ENCODE assay signal across 22 cellular contexts in the genomic region with DNA sequence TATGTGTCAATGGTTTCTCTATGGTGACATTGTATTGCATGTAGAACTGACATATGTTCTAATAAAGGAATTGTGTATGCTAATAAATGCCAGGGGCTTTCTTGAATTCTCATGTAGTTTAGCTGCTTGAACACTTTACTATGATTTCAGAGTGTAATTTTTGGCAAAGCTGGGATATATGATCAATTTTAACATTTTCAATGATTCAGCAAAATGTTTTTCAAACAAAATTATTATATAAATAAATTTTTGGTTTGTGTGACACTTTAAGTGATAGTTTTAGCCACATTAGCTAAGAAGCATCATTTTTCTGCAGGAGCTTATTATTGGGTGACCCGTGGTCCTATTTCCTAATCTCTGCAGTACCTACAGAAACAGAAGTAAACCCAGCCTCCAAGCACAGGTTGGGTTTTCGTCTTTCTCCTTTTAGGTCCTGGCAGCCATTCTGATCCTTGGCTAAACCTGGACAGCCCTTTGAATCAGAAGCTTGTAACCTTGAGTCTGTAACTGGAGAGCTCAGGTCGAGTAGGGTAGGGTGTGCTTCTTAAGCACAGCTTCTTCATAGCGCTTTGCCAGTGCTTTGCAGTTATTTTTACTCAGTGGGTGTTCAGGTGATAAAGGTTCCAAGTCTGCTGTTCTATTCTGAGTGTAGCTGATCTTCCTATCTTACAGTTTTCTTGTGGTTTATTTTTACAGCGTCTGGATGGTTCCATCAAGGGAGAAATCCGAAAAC.
DNase-seq lines count a peak whose midpoint lies in the region; ATAC-seq and FAIRE-seq lines count a peak whose summit lies in the region.
"Had no signal": no experiment of that assay in that cellular context is flagged by ENCODE, and none has a peak within 500 bp of the region (broad histone marks: within the 10 kb centered on the region; RNA-seq: fewer than 3 reads in every experiment).

No MANE protein-coding gene starts in this region.

- H3K36me3 Mint-ChIP-seq in activated naive CD4-positive, alpha-beta T cell treated with anti-CD3 and anti-CD28 coated beads, Interleukin-2, amount 10 ng/mL, durations not matched to agents 7 days and 5 days = peaks cover 79% of the 10 kb centered on the region
- H3K36me3 Mint-ChIP-seq in activated naive CD8-positive, alpha-beta T cell treated with anti-CD3 and anti-CD28 coated beads for 36 hours = peaks cover 38% of the 10 kb centered on the region

- ATAC-seq in right cardiac atrium (peak; percentile 53 to 75), GM19324 (IDR thresholded peaks at IDR 0.05; ENCODE audit: low FRiP score, unreplicated experiment) (no peak)
- ATAC-seq: activated T-helper 17 cell treated with anti-CD3 and anti-CD28 coated beads, Interleukin-2, amount 50 U/mL, for 72 hours; HCT116; left lung; WTC11 had no signal

- WGBS in right cardiac atrium = 72% methylated on average over 6 of the region's 6 CpGs

- no peak for DNase-seq in activated naive CD4-positive, alpha-beta T cell treated with anti-CD3 and anti-CD28 coated beads, Interleukin-2, amount 10 ng/mL, durations not matched to agents 7 days and 5 days
- DNase-seq in activated naive CD4-positive, alpha-beta T cell treated with anti-CD3 and anti-CD28 coated beads, Interleukin-2, amount 50 U/mL, for 16 hours = no peak
- no peak for DNase-seq in activated naive CD8-positive, alpha-beta T cell treated with anti-CD3 and anti-CD28 coated beads for 36 hours
- no peak for DNase-seq in right cardiac atrium
- DNase-seq in RCC 7860 (ENCODE audit: low spot score) = no peak
- no peak for DNase-seq in SW480 (ENCODE audit: low spot score)
- DNase-seq: ACHN; activated CD8-positive, alpha-beta memory T cell treated with anti-CD3 and anti-CD28 coated beads for 24 hours; cerebellar nuclear complex; DMS79 treated with DMSO at 0.1 percent for 48 hours; effector CD4-positive, alpha-beta T cell; left lung; NCI-H1436; NCI-H526; SJCRH30; stimulated activated CD4-positive, alpha-beta T cell treated with anti-CD3 and anti-CD28 coated beads, Interleukin-2, amount 100 ng/mL, for 48 hours had no signal

- CTCF ChIA-PET in activated naive CD4-positive, alpha-beta T cell treated with anti-CD3 and anti-CD28 coated beads, Interleukin-2, amount 10 ng/mL, durations not matched to agents 7 days and 5 days (lab: Charles Lee) = interaction anchor here (1.0 to 1.4 kb wide), 4 partner anchors 21 to 61 kb away, joined by 3 read pairs; no protein-coding TSS in a partner anchor

- no peaks in the 10 kb centered on the region for H3K9me3 Mint-ChIP-seq in activated naive CD4-positive, alpha-beta T cell treated with anti-CD3 and anti-CD28 coated beads, Interleukin-2, amount 10 ng/mL, durations not matched to agents 7 days and 5 days
- H3K9me3 Mint-ChIP-seq in activated naive CD8-positive, alpha-beta T cell treated with anti-CD3 and anti-CD28 coated beads for 36 hours = no peaks in the 10 kb centered on the region
- H3K9me3 Mint-ChIP-seq: activated T-helper 17 cell treated with anti-CD3 and anti-CD28 coated beads, Interleukin-2, amount 50 U/mL, for 72 hours; WTC11 had no signal

- H3K27ac ChIP-seq in right cardiac atrium (ENCODE audit: low read length) (peak overlapping the region; percentile 42), skeletal muscle tissue (ENCODE audit: low read depth, low read length) (peak overlapping the region; percentile 69)
- H3K27ac ChIP-seq: left lung, SJCRH30 had no signal

- intact Hi-C loops in right cardiac atrium (cut with DNase I) = no loop called here

- H3K4me3 Mint-ChIP-seq in activated naive CD4-positive, alpha-beta T cell treated with anti-CD3 and anti-CD28 coated beads, Interleukin-2, amount 10 ng/mL, durations not matched to agents 7 days and 5 days = no peak overlapping the region
- H3K4me3 Mint-ChIP-seq in activated naive CD8-positive, alpha-beta T cell treated with anti-CD3 and anti-CD28 coated beads for 36 hours = no peak overlapping the region
- H3K4me3 Mint-ChIP-seq: activated T-helper 17 cell treated with anti-CD3 and anti-CD28 coated beads, Interleukin-2, amount 50 U/mL, for 72 hours; WTC11 had no signal

- H3K4me3 ChIP-seq in right cardiac atrium (ENCODE audit: low read length) = no peak overlapping the region
- H3K4me3 ChIP-seq in skeletal muscle tissue (ENCODE audit: low read length in 3 of 3) = peak overlapping the region; percentile 63 to 74 (median 70)
- H3K4me3 ChIP-seq: left lung, SJCRH30 had no signal

- H3K4me1 ChIP-seq in right cardiac atrium (ENCODE audit: control insufficient read depth, insufficient read depth, low read length) (peaks cover under 1% of the 10 kb centered on the region), skeletal muscle tissue (ENCODE audit: control insufficient read depth in 3 of 3, insufficient read depth in 3 of 3, low read length in 3 of 3) (peaks cover 18 to 36% (median 24%) of the 10 kb centered on the region in 3 donors)
- H3K4me1 ChIP-seq: SJCRH30 had no signal

- H3K9ac ChIP-seq in skeletal muscle tissue (ENCODE audit: low read depth in 1 of 3, low read length in 3 of 3) = peak overlapping the region; percentile 66 to 80 (median 77)

- peak overlapping the region; percentile 12 for H3K27ac Mint-ChIP-seq in activated naive CD4-positive, alpha-beta T cell treated with anti-CD3 and anti-CD28 coated beads, Interleukin-2, amount 10 ng/mL, durations not matched to agents 7 days and 5 days
- H3K27ac Mint-ChIP-seq in activated naive CD8-positive, alpha-beta T cell treated with anti-CD3 and anti-CD28 coated beads for 36 hours = peak overlapping the region; percentile 38
- H3K27ac Mint-ChIP-seq: WTC11 had no signal

- no peaks in the 10 kb centered on the region for H3K27me3 Mint-ChIP-seq in activated naive CD4-positive, alpha-beta T cell treated with anti-CD3 and anti-CD28 coated beads, Interleukin-2, amount 10 ng/mL, durations not matched to agents 7 days and 5 days
- H3K27me3 Mint-ChIP-seq in activated naive CD8-positive, alpha-beta T cell treated with anti-CD3 and anti-CD28 coated beads for 36 hours = no peaks in the 10 kb centered on the region
- H3K27me3 Mint-ChIP-seq: activated T-helper 17 cell treated with anti-CD3 and anti-CD28 coated beads, Interleukin-2, amount 50 U/mL, for 72 hours had no signal

- FAIRE-seq in RCC 7860 (lab: Jason Lieb, UNC) = no peak
- FAIRE-seq: urothelium cell line had no signal

- no peaks in the 10 kb centered on the region for H3K27me3 ChIP-seq in right cardiac atrium (ENCODE audit: control insufficient read depth, insufficient read depth)
- no peaks in the 10 kb centered on the region for H3K27me3 ChIP-seq in skeletal muscle tissue (ENCODE audit: control insufficient read depth in 3 of 3, insufficient read depth in 3 of 3, low read length in 3 of 3)
- H3K27me3 ChIP-seq: left lung, SJCRH30 had no signal

- H3K9me3 ChIP-seq in right cardiac atrium (ENCODE audit: control insufficient read depth, low read length) (no peaks in the 10 kb centered on the region), skeletal muscle tissue (ENCODE audit: control insufficient read depth in 3 of 3, low read length in 3 of 3) (no peaks in the 10 kb centered on the region)
- H3K9me3 ChIP-seq: left lung, SJCRH30 had no signal

- H3K36me3 ChIP-seq in skeletal muscle tissue (ENCODE audit: control insufficient read depth in 3 of 3, insufficient read depth in 3 of 3, low read length in 3 of 3) = peaks cover 4 to 41% (median 38%) of the 10 kb centered on the region in 3 donors

- peaks cover 5% of the 10 kb centered on the region for H3K4me1 Mint-ChIP-seq in activated naive CD4-positive, alpha-beta T cell treated with anti-CD3 and anti-CD28 coated beads, Interleukin-2, amount 10 ng/mL, durations not matched to agents 7 days and 5 days
- peaks cover 31% of the 10 kb centered on the region for H3K4me1 Mint-ChIP-seq in activated naive CD8-positive, alpha-beta T cell treated with anti-CD3 and anti-CD28 coated beads for 36 hours
- H3K4me1 Mint-ChIP-seq: WTC11 had no signal
